In genomic region chr10:95287281-95287680, GRCh38 we compare ENCODE assay signal across 14 cellular contexts. TPM values are rescaled to one million over a fixed set of nuclear protein-coding genes. Genes with fewer than 3 reads are reported as not detected.
DNase-seq lines count a peak whose midpoint lies in the region; ATAC-seq, FAIRE-seq and TF ChIP-seq lines count a peak whose summit lies in the region.
"Had no signal": no experiment of that assay in that cellular context is flagged by ENCODE, and none has a peak within 500 bp of the region (broad histone marks: within the 10 kb centered on the region; RNA-seq: fewer than 3 reads in every experiment).

No MANE protein-coding gene starts in this region.

- ATAC-seq in K562: no peak
- no peak for ATAC-seq in HG03354 (IDR thresholded peaks at IDR 0.05; ENCODE audit: poor library complexity, severe bottlenecking, unreplicated experiment)
- ATAC-seq: activated CD8-positive, alpha-beta T cell treated with anti-CD3 and anti-CD28 coated beads for 36 hours; T-cell had no signal

- H3K36me3 ChIP-seq in K562 (ENCODE audit: control insufficient read depth, insufficient read depth, low read length) (peaks cover 16% of the 10 kb centered on the region; the same call in 2 of the 3 replicates), iPS-15b (ENCODE audit: control insufficient read depth, insufficient read depth, low read length) (peaks cover 3% of the 10 kb centered on the region)

- no peaks in the 10 kb centered on the region for H3K27me3 ChIP-seq in K562 (ENCODE audit: control insufficient read depth in 2 of 2, insufficient read depth in 2 of 2, low read length in 2 of 2)
- no peaks in the 10 kb centered on the region for H3K27me3 ChIP-seq in iPS-15b (ENCODE audit: control insufficient read depth, insufficient read depth, low read length)

- BruUV-seq in K562 (replicated peaks; lab: Mats Ljungman, UMichigan): no TSS peak

- peaks cover 6% of the 10 kb centered on the region; the same call in 1 of the 2 replicates for H4K20me1 ChIP-seq in K562 (replicated peaks; ENCODE audit: control insufficient read depth, insufficient read depth, low read length)

- TF ChIP-seq RAD21 in K562 (CRISPR knock-in tag; conservative IDR thresholded peaks at IDR 0.05 in 1 of 2, IDR thresholded peaks at IDR 0.05 in 1 of 2): no peak

- no peak for TF ChIP-seq POLR2A in K562 (conservative IDR thresholded peaks at IDR 0.05)

- no peak for TF ChIP-seq CTCF in K562 (IDR thresholded peaks at IDR 0.05 in 2 of 3, conservative IDR thresholded peaks at IDR 0.05 in 1 of 3; ENCODE audit: insufficient read depth in 2 of 3, low read depth in 1 of 3, low read length in 3 of 3)

- peaks cover 75% of the 10 kb centered on the region for H3K79me2 ChIP-seq in K562 (ENCODE audit: control insufficient read depth, insufficient read depth, low read length)

- no peak overlapping the region for H2AFZ ChIP-seq in K562 (ENCODE audit: low read depth, low read length)

- H3K9me3 ChIP-seq in K562 (replicated peaks; ENCODE audit: control insufficient read depth, insufficient read depth, low read depth, low read length) (no peaks in the 10 kb centered on the region), iPS-15b (ENCODE audit: control insufficient read depth, insufficient read depth, low read length) (no peaks in the 10 kb centered on the region)

- no peaks in the 10 kb centered on the region for H3K9me1 ChIP-seq in K562 (ENCODE audit: control insufficient read depth, insufficient read depth, low read length)

- no peak overlapping the region for H3K4me2 ChIP-seq in K562 (ENCODE audit: insufficient read depth, low read length)

- no peak for TF ChIP-seq EP300 in K562 (IDR thresholded peaks at IDR 0.05; ENCODE audit: low read length)

- 77% methylated on average over 3 of the region's 3 CpGs for WGBS in K562 (ENCODE audit: insufficient coverage, low coverage, missing lambda C conversion rate)

- peak; percentile 64 for FAIRE-seq in K562 (lab: Jason Lieb, UNC)

- CTCF ChIA-PET in K562 (lab: Yijun Ruan, JAX; ENCODE audit: low intra/inter-chr PET ratio): no interaction called here

- peak overlapping the region; percentile 28; the same call in 1 of the 2 replicates for H3K4me3 ChIP-seq in GM08714 (ENCODE audit: low read length)
- no peak overlapping the region for H3K4me3 ChIP-seq in K562
- H3K4me3 ChIP-seq in iPS-15b (ENCODE audit: low read depth, low read length): peak overlapping the region; percentile 23

- 0 out of 4 replicates have a peak overlapping the region, but pooled peaks of 1 of the 2 experiments have one; percentile 20 for H3K9ac ChIP-seq in K562 (ENCODE audit: insufficient read depth in 1 of 2, low read depth in 2 of 2, low read length in 2 of 2)
- H3K9ac ChIP-seq in iPS-15b (ENCODE audit: low read depth, low read length): no peak overlapping the region

- POLR2A ChIA-PET in K562 (lab: Yijun Ruan, JAX): interaction anchor here (0.6 kb wide), 1 partner anchor 79 kb away, joined by 3 read pairs; no protein-coding TSS in a partner anchor

- in situ Hi-C loops in K562 (cut with MboI): no loop called here

- no peak for DNase-seq in K562 (ENCODE audit: extremely low read depth in 1 of 4, low spot score in 3 of 4)
- peak; percentile 38 for DNase-seq in stromal cell of bone marrow (ENCODE audit: low read depth)
- DNase-seq in stimulated activated CD4-positive, alpha-beta T cell treated with anti-CD3 and anti-CD28 coated beads, Interleukin-15, amount 100 ng/mL, for 24 hours: no peak
- no peak for DNase-seq in NCI-H2227 (lab: John Stamatoyannopoulos, UW; ENCODE audit: unreplicated experiment)
- DNase-seq in NCI-H2196 (lab: John Stamatoyannopoulos, UW; ENCODE audit: unreplicated experiment): no peak
- DNase-seq: activated CD8-positive, alpha-beta T cell treated with anti-CD3 and anti-CD28 coated beads for 36 hours; activated naive CD4-positive, alpha-beta T cell treated with anti-CD3 and anti-CD28 coated beads for 36 hours; CD8-positive, alpha-beta memory T cell; glutamatergic neuron; H7; T-cell had no signal

- H3K27ac ChIP-seq in K562 (ENCODE audit: extremely low read depth, low read depth, low read length): no peak overlapping the region

- H3K4me1 ChIP-seq in K562 (replicated peaks in 1 of 2; ENCODE audit: control insufficient read depth in 2 of 2, insufficient read depth in 2 of 2, low read length in 2 of 2) (peaks cover 24 to 26% of the 10 kb centered on the region in 2 experiments; a peak in 4 of 5 replicates), iPS-15b (ENCODE audit: control insufficient read depth, insufficient read depth, low read length) (peaks cover 30% of the 10 kb centered on the region)

- intact Hi-C loops in K562 (cut with micrococcal nuclease): loop anchor here (5.0 kb wide), 2 partner anchors 40 to 75 kb away; no protein-coding TSS in a partner anchor

TF ChIP-seq in K562, 482 proteins besides CTCF, POLR2A, EP300 and RAD21:
- TF ChIP-seq PTTG1 (tag; IDR thresholded peaks at IDR 0.05; ENCODE audit: low read depth): no peak
- no peak for TF ChIP-seq ATF1 (CRISPR knock-in tag; IDR thresholded peaks at IDR 0.05)
- no peak for TF ChIP-seq ATF1 (tag; IDR thresholded peaks at IDR 0.05)
- TF ChIP-seq FOXJ2 (tag; IDR thresholded peaks at IDR 0.05): no peak
- no peak for TF ChIP-seq NR4A1 (CRISPR knock-in tag; IDR thresholded peaks at IDR 0.05)
- TF ChIP-seq NR4A1 (tag; IDR thresholded peaks at IDR 0.05): no peak

RNA-seq across cellular contexts. Expression of gene PDLIM1, which starts 3.5 kb away (rescaled TPM):
- 33.7 and 36.9 TPM in 2 replicates for total RNA-seq in K562 (2011; cell fraction: chromatin; rRNA removed; ENCODE audit: low replicate concordance)
- total RNA-seq in K562 (2011; cell fraction: nucleolus; rRNA removed): 27.2 and 28.5 TPM in 2 replicates
- total RNA-seq in K562 (2011; cell fraction: nucleoplasm; rRNA removed): 37.0 and 40.4 TPM in 2 replicates
- total RNA-seq in K562 (2014; rRNA removed) (19.8 and 23.9 TPM in 2 replicates), K562 (2014; rRNA removed; fragmentation: Illumina TruSeq; extraction: Trizol) (39.1 and 41.6 TPM in 2 replicates), K562 (2015; rRNA removed; fragmentation: Illumina TruSeq; extraction: Trizol) (29.6 and 32.7 TPM in 2 replicates), K562 (2021) (110 and 116 TPM in 2 replicates)
- polyA plus RNA-seq in K562 (2011; rRNA removed) (47.3 and 71.2 TPM in 2 replicates), K562 (2014; fragmentation: Illumina TruSeq; extraction: Trizol) (128 and 164 TPM in 2 replicates), K562 (2014; fragmentation: Nextera tagmentation; extraction: Ambion mirVana) (10 to 100 TPM; 25.6 to 32.9 TPM), K562 (2014; rRNA removed) (56.5 and 59.1 TPM in 2 replicates)
- polyA plus RNA-seq in K562 (2011; cell fraction: cytosol; rRNA removed): 79.5 and 97.2 TPM in 2 replicates
- polyA plus RNA-seq in K562 (2011; cell fraction: nucleus; rRNA removed): 42.8 and 45.8 TPM in 2 replicates
- 144 and 169 TPM in 2 replicates for polyA plus RNA-seq in K562 (2012)
- 68.9 and 82.4 TPM in 2 replicates for polyA minus RNA-seq in K562 (2011; rRNA and poly(A)+ RNA removed)
- polyA minus RNA-seq in K562 (2011; cell fraction: cytosol; rRNA and poly(A)+ RNA removed): 67.6 and 71.5 TPM in 2 replicates
- polyA minus RNA-seq in K562 (2011; cell fraction: nucleus; rRNA and poly(A)+ RNA removed): 14.0 and 21.2 TPM in 2 replicates
